8 cellular contexts compared by ENCODE assay signal in the genomic region with DNA sequence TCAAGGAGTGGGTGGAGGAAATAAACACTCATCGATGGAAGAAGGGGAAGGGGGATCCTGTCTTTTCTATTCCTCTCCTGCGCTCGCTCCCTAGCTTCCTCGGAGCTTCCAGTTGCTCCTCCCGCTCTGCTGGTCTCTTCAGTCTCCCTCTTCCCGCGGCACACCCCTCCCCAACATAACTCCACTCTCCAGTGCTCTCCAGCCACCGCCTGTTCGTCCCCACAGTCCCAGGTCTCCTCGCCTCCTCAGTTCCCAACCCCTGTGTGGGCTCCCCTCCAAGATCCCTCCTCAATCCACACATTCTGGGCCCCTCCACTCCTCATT. TPM values are rescaled to one million over a fixed set of nuclear protein-coding genes. Genes with fewer than 3 reads are reported as not detected.
DNase-seq lines count a peak whose midpoint lies in the region; ATAC-seq and TF ChIP-seq lines count a peak whose summit lies in the region.

No MANE protein-coding gene starts in this region.

- POLR2A ChIA-PET in naive thymus-derived CD8-positive, alpha-beta T cell (lab: Charles Lee), result interaction anchor here (0.6 kb wide), 1 partner anchor 186 kb away, joined by 3 read pairs; no protein-coding TSS in a partner anchor

- H3K27me3 ChIP-seq in ACC112 (ENCODE audit: insufficient read depth, low read length), result peaks cover 20% of the 10 kb centered on the region
- H3K27me3 ChIP-seq in Peyer's patch, result no peaks in the 10 kb centered on the region

- no peaks in the 10 kb centered on the region for H3K9me3 Mint-ChIP-seq in naive thymus-derived CD8-positive, alpha-beta T cell

- H3K4me3 ChIP-seq in ACC112 (ENCODE audit: low read depth, low read length) (peak overlapping the region; percentile 83), Peyer's patch (peak overlapping the region; percentile 60 to 74 (median 66)), epithelial cell of esophagus (ENCODE audit: low read length) (peak overlapping the region; percentile 86)

- peak overlapping the region; percentile 90 to 100 (median 98) for H3K4me3 Mint-ChIP-seq in naive thymus-derived CD8-positive, alpha-beta T cell

- H3K4me1 ChIP-seq in ACC112 (ENCODE audit: control insufficient read depth, insufficient read depth, low read length, unreplicated experiment), result peaks cover 14% of the 10 kb centered on the region
- peaks cover 0 to 12% (median 0%) of the 10 kb centered on the region in 4 donors for H3K4me1 ChIP-seq in Peyer's patch

- H2AFZ ChIP-seq in ACC112 (ENCODE audit: low read length, unreplicated experiment), result peak overlapping the region; percentile 82

- H3K36me3 ChIP-seq in ACC112 (ENCODE audit: insufficient read depth, low read length) (peaks cover 2% of the 10 kb centered on the region; the same call in 1 of the 2 replicates), Peyer's patch (peaks cover 0 to 8% (median 0%) of the 10 kb centered on the region in 3 donors)

- peaks cover 11 to 35% (median 24%) of the 10 kb centered on the region in 4 donors for H3K4me1 Mint-ChIP-seq in naive thymus-derived CD8-positive, alpha-beta T cell

- H3K27me3 Mint-ChIP-seq in naive thymus-derived CD8-positive, alpha-beta T cell, result peaks cover 0 to 4% (median 0%) of the 10 kb centered on the region in 5 donors

- H3K27ac ChIP-seq in ACC112 (ENCODE audit: low read depth, low read length) (peak overlapping the region; percentile 33; the same call in 1 of the 2 replicates), Peyer's patch (peak overlapping the region; percentile 63 to 76 (median 70))

- TF ChIP-seq POLR2A in Peyer's patch (IDR thresholded peaks at IDR 0.05), result no peak

- H3K79me2 ChIP-seq in ACC112 (ENCODE audit: control insufficient read depth, insufficient read depth, low read length, unreplicated experiment), result peaks cover 35% of the 10 kb centered on the region

- peaks cover 0 to 11% (median 4%) of the 10 kb centered on the region in 3 donors for H3K36me3 Mint-ChIP-seq in naive thymus-derived CD8-positive, alpha-beta T cell

- no peak for DNase-seq in Peyer's patch
- peak; percentile 41 for DNase-seq in epithelial cell of esophagus (ENCODE audit: low read depth)
- DNase-seq in naive thymus-derived CD8-positive, alpha-beta T cell, result no peak
- no peak for DNase-seq in putamen (ENCODE audit: low spot score)

- ATAC-seq in GM19023 (IDR thresholded peaks at IDR 0.05; ENCODE audit: unreplicated experiment) (peak; percentile 10), GM18870 (IDR thresholded peaks at IDR 0.05; ENCODE audit: unreplicated experiment) (no peak), HG02798 (IDR thresholded peaks at IDR 0.05; ENCODE audit: poor library complexity, unreplicated experiment) (no peak)
- no peak for ATAC-seq in naive thymus-derived CD8-positive, alpha-beta T cell

- no peak for TF ChIP-seq CTCF in Peyer's patch (IDR thresholded peaks at IDR 0.05)
- TF ChIP-seq CTCF in epithelial cell of esophagus (IDR thresholded peaks at IDR 0.05; ENCODE audit: insufficient read depth, low read depth, low read length, missing control alignments), result no peak

- peak overlapping the region; percentile 43 to 98 (median 96) for H3K27ac Mint-ChIP-seq in naive thymus-derived CD8-positive, alpha-beta T cell

- H3K9me3 ChIP-seq in Peyer's patch, result no peaks in the 10 kb centered on the region

RNA-seq across cellular contexts. Expression of a gene that starts 0.4 kb away (rescaled TPM):
- 10 to 100 TPM in 2 of 4 donors, 1 to 10 TPM in 2; 8.7 to 25.6 (median 9.7) TPM for total RNA-seq in Peyer's patch
- 10 to 100 TPM in 1 of 2 experiments, 1 to 10 TPM in 1; 9.8 to 11.1 TPM for total RNA-seq in naive thymus-derived CD8-positive, alpha-beta T cell
- polyA plus RNA-seq in naive thymus-derived CD8-positive, alpha-beta T cell, result 10 to 100 TPM; 14.7 to 16.3 (median 15.6) TPM

RNA-seq across cellular contexts. Expression of a gene that starts 6.5 kb away (rescaled TPM):
- not detected for total RNA-seq in Peyer's patch
- not detected for total RNA-seq in naive thymus-derived CD8-positive, alpha-beta T cell
- not detected for polyA plus RNA-seq in naive thymus-derived CD8-positive, alpha-beta T cell
